ENCODE assay signal across 15 cellular contexts in the genomic region with DNA sequence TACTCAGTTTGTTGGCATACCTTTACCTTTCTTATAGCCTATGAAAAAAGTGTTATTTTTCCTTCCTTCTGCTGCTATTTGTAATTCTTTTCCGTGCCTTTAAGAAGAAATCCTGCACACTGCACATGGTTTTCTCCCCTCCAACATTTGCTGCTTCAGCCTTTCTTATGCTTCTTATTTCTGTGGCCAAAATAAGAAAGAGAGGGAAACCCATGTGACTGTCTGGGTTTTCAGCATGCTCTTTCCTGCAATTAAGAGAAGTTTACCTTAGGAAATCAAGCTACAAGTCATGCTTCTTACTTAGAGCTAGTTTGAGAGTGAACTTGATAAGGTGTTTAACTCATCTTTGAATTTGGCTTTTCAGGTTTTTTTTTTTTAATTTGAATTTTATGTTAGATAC. TPM values are rescaled to one million over a fixed set of nuclear protein-coding genes. Genes with fewer than 3 reads are reported as not detected.
DNase-seq lines count a peak whose midpoint lies in the region; TF ChIP-seq lines count a peak whose summit lies in the region.
"Had no signal": no experiment of that assay in that cellular context is flagged by ENCODE, and none has a peak within 500 bp of the region (broad histone marks: within the 10 kb centered on the region; RNA-seq: fewer than 3 reads in every experiment).

No MANE protein-coding gene starts in this region.

- H4K20me1 ChIP-seq in KMS-11 (ENCODE audit: insufficient read depth) (no peaks in the 10 kb centered on the region), OCI-LY7 (ENCODE audit: insufficient read depth, low read length) (no peaks in the 10 kb centered on the region)

- H3K4me1 Mint-ChIP-seq in nephron, result peaks cover 50% of the 10 kb centered on the region
- H3K4me1 Mint-ChIP-seq: CD14-positive monocyte had no signal

- peak overlapping the region; percentile 12; the same call in 1 of the 2 replicates for H3K27ac ChIP-seq in KMS-11
- H3K27ac ChIP-seq in cingulate gyrus (ENCODE audit: low read depth, low read length), result peak overlapping the region; percentile 32
- H3K27ac ChIP-seq in OCI-LY7 (ENCODE audit: low read depth, low read length, poor library complexity, severe bottlenecking), result no peak overlapping the region
- H3K27ac ChIP-seq in vagina, result no peak overlapping the region
- H3K27ac ChIP-seq: PC-9 had no signal

- peaks cover 43% of the 10 kb centered on the region; the same call in 1 of the 2 replicates for H3K79me2 ChIP-seq in KMS-11 (ENCODE audit: insufficient read depth, low read depth)
- H3K79me2 ChIP-seq in OCI-LY7 (ENCODE audit: insufficient read depth, low read depth, low read length), result no peaks in the 10 kb centered on the region; the same call in 1 of the 2 replicates

- H3K36me3 ChIP-seq in KMS-11 (ENCODE audit: insufficient read depth), result no peaks in the 10 kb centered on the region
- H3K36me3 ChIP-seq in OCI-LY7 (ENCODE audit: insufficient read depth, low read length), result no peaks in the 10 kb centered on the region
- H3K36me3 ChIP-seq in vagina, result no peaks in the 10 kb centered on the region
- H3K36me3 ChIP-seq: MG63 had no signal

- POLR2A ChIA-PET in OCI-LY7 (lab: Charles Lee), result interaction anchor here (0.6 kb wide), 1 partner anchor 75 kb away, joined by 3 read pairs; no protein-coding TSS in a partner anchor

- no peaks in the 10 kb centered on the region for H3K9me2 ChIP-seq in OCI-LY7 (ENCODE audit: insufficient read depth, low read length)

- H2AFZ ChIP-seq in KMS-11 (ENCODE audit: low read depth) (no peak overlapping the region), OCI-LY7 (ENCODE audit: low read length) (no peak overlapping the region)
- H2AFZ ChIP-seq: PC-9 had no signal

- H3K27me3 ChIP-seq in KMS-11 (ENCODE audit: insufficient read depth, low read depth), result no peaks in the 10 kb centered on the region
- H3K27me3 ChIP-seq in vagina, result no peaks in the 10 kb centered on the region
- H3K27me3 ChIP-seq: MG63 had no signal

- intact Hi-C loops in OCI-LY7 (cut with micrococcal nuclease; ENCODE audit: unreplicated experiment) (no loop called here), vagina (cut with DNase I) (no loop called here)

- no peak overlapping the region for H3K4me3 Mint-ChIP-seq in nephron
- H3K4me3 Mint-ChIP-seq: CD14-positive monocyte had no signal

- TF ChIP-seq CTCF in KMS-11 (conservative IDR thresholded peaks at IDR 0.05; ENCODE audit: low read depth, low read length), result no peak
- TF ChIP-seq CTCF in nephron (IDR thresholded peaks at IDR 0.05; ENCODE audit: unreplicated experiment in 3 of 3), result no peak
- TF ChIP-seq CTCF in OCI-LY7 (conservative IDR thresholded peaks at IDR 0.05; ENCODE audit: low read length), result no peak
- TF ChIP-seq CTCF in vagina (IDR thresholded peaks at IDR 0.05), result no peak

- peaks cover 8% of the 10 kb centered on the region for H3K27me3 Mint-ChIP-seq in nephron (ENCODE audit: low read depth)

- H3K9me3 ChIP-seq in OCI-LY7 (ENCODE audit: low read length), result no peaks in the 10 kb centered on the region
- no peaks in the 10 kb centered on the region for H3K9me3 ChIP-seq in vagina
- H3K9me3 ChIP-seq: MG63 had no signal

- H3K4me1 ChIP-seq in KMS-11 (ENCODE audit: low read depth, poor library complexity, severe bottlenecking) (peaks cover 31% of the 10 kb centered on the region), OCI-LY7 (ENCODE audit: insufficient read depth, low read length, poor library complexity, severe bottlenecking) (no peaks in the 10 kb centered on the region), vagina (peaks cover 12% of the 10 kb centered on the region)

- DNase-seq in G401 (ENCODE audit: low spot score) (peak; percentile 13), NCI-H1694 treated with DMSO at 0.1 percent for 48 hours (lab: John Stamatoyannopoulos, UW) (no peak), OCI-LY7 (ENCODE audit: low spot score) (no peak), vagina (ENCODE audit: extremely low spot score in 2 of 2) (no peak)
- DNase-seq in activated CD4-positive, alpha-beta T cell treated with anti-CD3 and anti-CD28 coated beads, Interleukin-2, amount 50 U/mL, for 1 hour, result no peak
- DNase-seq: DMS 273 treated with DMSO at 0.1 percent for 48 hours, GOT3, MG63, NCI-H187 treated with DMSO at 0.1 percent for 48 hours, NCI-H526 treated with DMSO at 0.1 percent for 48 hours, PC-9 had no signal

- H3K36me3 Mint-ChIP-seq in nephron (ENCODE audit: low read depth), result no peaks in the 10 kb centered on the region

- H3K27ac Mint-ChIP-seq in nephron, result peak overlapping the region; percentile 5 to 96 (median 23)
- H3K27ac Mint-ChIP-seq: CD14-positive monocyte had no signal

- in situ Hi-C loops in G401 (cut with HindIII; ENCODE audit: low sequenced_read_pairs), result no loop called here

- H3K4me3 ChIP-seq in KMS-11 (IDR thresholded peaks at IDR 0.05; ENCODE audit: insufficient read depth, low read depth, low read length), result no peak overlapping the region
- no peak overlapping the region for H3K4me3 ChIP-seq in OCI-LY7 (ENCODE audit: low read depth, low read length, poor library complexity, severe bottlenecking)
- no peak overlapping the region for H3K4me3 ChIP-seq in vagina
- H3K4me3 ChIP-seq: MG63, PC-9 had no signal

- H3K4me2 ChIP-seq in KMS-11 (peak overlapping the region; percentile 57), OCI-LY7 (ENCODE audit: low read length) (no peak overlapping the region)
- H3K4me2 ChIP-seq: PC-9 had no signal

- CTCF ChIA-PET in OCI-LY7 (lab: Charles Lee; ENCODE audit: unreplicated experiment), result no interaction called here

- no peak for TF ChIP-seq POLR2A in vagina (IDR thresholded peaks at IDR 0.05)

- no peaks in the 10 kb centered on the region for H3K9me3 Mint-ChIP-seq in nephron

- BruUV-seq in OCI-LY7 (replicated peaks; lab: Mats Ljungman, UMichigan), result no TSS peak

- peak overlapping the region; percentile 4; the same call in 1 of the 2 replicates for H3K9ac ChIP-seq in KMS-11

RNA-seq across cellular contexts. Expression of gene TBC1D12, which starts 11.0 kb away (rescaled TPM):
- 14.9 and 17.8 TPM in 2 replicates for total RNA-seq in G401 (2014; rRNA removed; shearing (Covaris generic))
- 3.9 and 5.0 TPM in 2 replicates for total RNA-seq in OCI-LY7 (2014; rRNA removed; shearing (Covaris generic))
- total RNA-seq in OCI-LY7 (2022) (1.9 and 2.2 TPM in 2 replicates), vagina (14.7 TPM)

RNA-seq across cellular contexts. Expression of gene NOC3L, which starts 50.6 kb away (rescaled TPM):
- total RNA-seq in G401 (2014; rRNA removed; shearing (Covaris generic)), result 27.7 and 48.2 TPM in 2 replicates
- total RNA-seq in OCI-LY7 (2014; rRNA removed; shearing (Covaris generic)), result 31.6 and 38.5 TPM in 2 replicates
- total RNA-seq in OCI-LY7 (2022) (31.2 and 37.1 TPM in 2 replicates), vagina (21.1 TPM)

Comparison
In these comparisons a context has a peak if more than half of its experiments do, and no peak if none do; other contexts are left out.
1. H3K27ac ChIP-seq: peak in KMS-11 (single experiment) and cingulate gyrus (single experiment); none in OCI-LY7 (single experiment) and vagina (single experiment).